8 cellular contexts compared by ENCODE assay signal in genomic region chr1:247330548-247331171, GRCh38. TPM values are rescaled to one million over a fixed set of nuclear protein-coding genes. Genes with fewer than 3 reads are reported as not detected.
DNase-seq lines count a peak whose midpoint lies in the region; ATAC-seq and TF ChIP-seq lines count a peak whose summit lies in the region.

No MANE protein-coding gene starts in this region.

- H3K4me1 ChIP-seq in right lobe of liver = peaks cover 0 to 6% (median 4%) of the 10 kb centered on the region in 4 donors
- peaks cover 8 to 9% of the 10 kb centered on the region in 2 donors for H3K4me1 ChIP-seq in uterus

- no peak for DNase-seq in GM06990 (ENCODE audit: extremely low read depth, insufficient read length)
- DNase-seq in activated naive CD8-positive, alpha-beta T cell treated with anti-CD3 and anti-CD28 coated beads, Interleukin-2, amount 10 ng/mL, durations not matched to agents 7 days and 5 days = no peak
- no peak for DNase-seq in right lobe of liver
- no peak for DNase-seq in uterus
- DNase-seq in NCI-H1092 (lab: John Stamatoyannopoulos, UW) = no peak
- DNase-seq in NCI-H524 treated with DMSO at 0.1 percent for 48 hours (lab: John Stamatoyannopoulos, UW) = no peak
- DNase-seq in COR-L47 (lab: John Stamatoyannopoulos, UW) = no peak

- H3K4me3 Mint-ChIP-seq in activated naive CD8-positive, alpha-beta T cell treated with anti-CD3 and anti-CD28 coated beads, Interleukin-2, amount 10 ng/mL, durations not matched to agents 7 days and 5 days = peak overlapping the region; percentile 91

- H3K27ac ChIP-seq in right lobe of liver (peak overlapping the region; percentile 66 to 87 (median 69)), uterus (peak overlapping the region; percentile 95 to 99)

- H3K27me3 ChIP-seq in GM06990 (replicated peaks; ENCODE audit: control insufficient read depth, insufficient read depth, low read length) (no peaks in the 10 kb centered on the region), right lobe of liver (no peaks in the 10 kb centered on the region), uterus (no peaks in the 10 kb centered on the region)

- no peak for TF ChIP-seq POLR2A in right lobe of liver (IDR thresholded peaks at IDR 0.05)
- TF ChIP-seq POLR2A in uterus (IDR thresholded peaks at IDR 0.05) = no peak

- H3K27me3 Mint-ChIP-seq in activated naive CD8-positive, alpha-beta T cell treated with anti-CD3 and anti-CD28 coated beads, Interleukin-2, amount 10 ng/mL, durations not matched to agents 7 days and 5 days = no peaks in the 10 kb centered on the region

- POLR2A ChIA-PET in activated naive CD8-positive, alpha-beta T cell treated with anti-CD3 and anti-CD28 coated beads, Interleukin-2, amount 10 ng/mL, durations not matched to agents 7 days and 5 days (lab: Charles Lee) = interaction anchor here (0.8 to 1.2 kb wide), 6 partner anchors 8 to 764 kb away, joined by 3 to 13 read pairs (median 4); partner anchors contain the start of genes CNST, NLRP3, TFB2M and ZNF670

- H3K9me3 ChIP-seq in right lobe of liver = no peaks in the 10 kb centered on the region
- H3K9me3 ChIP-seq in uterus = no peaks in the 10 kb centered on the region

- no peaks in the 10 kb centered on the region for H3K9me3 Mint-ChIP-seq in activated naive CD8-positive, alpha-beta T cell treated with anti-CD3 and anti-CD28 coated beads, Interleukin-2, amount 10 ng/mL, durations not matched to agents 7 days and 5 days

- H3K36me3 Mint-ChIP-seq in activated naive CD8-positive, alpha-beta T cell treated with anti-CD3 and anti-CD28 coated beads, Interleukin-2, amount 10 ng/mL, durations not matched to agents 7 days and 5 days = peaks cover 25% of the 10 kb centered on the region

- 10% methylated on average over 21 of the region's 37 CpGs for WGBS in right lobe of liver (ENCODE audit: insufficient coverage, low coverage, low lambda C conversion rate, missing lambda C conversion rate)

- H3K27ac Mint-ChIP-seq in activated naive CD8-positive, alpha-beta T cell treated with anti-CD3 and anti-CD28 coated beads, Interleukin-2, amount 10 ng/mL, durations not matched to agents 7 days and 5 days = peak overlapping the region; percentile 94

- intact Hi-C loops in right lobe of liver (cut with DNase I) = no loop called here
- intact Hi-C loops in uterus (cut with DNase I; ENCODE audit: low total_unique reads) = no loop called here

- ATAC-seq in HG02973 (IDR thresholded peaks at IDR 0.05; ENCODE audit: unreplicated experiment) = peak; percentile 23
- peak; percentile 32 for ATAC-seq in activated naive CD8-positive, alpha-beta T cell treated with anti-CD3 and anti-CD28 coated beads, Interleukin-2, amount 10 ng/mL, durations not matched to agents 7 days and 5 days (ENCODE audit: low read depth)
- ATAC-seq in right lobe of liver = no peak

- peaks cover 54% of the 10 kb centered on the region for H3K4me1 Mint-ChIP-seq in activated naive CD8-positive, alpha-beta T cell treated with anti-CD3 and anti-CD28 coated beads, Interleukin-2, amount 10 ng/mL, durations not matched to agents 7 days and 5 days

- no peak for TF ChIP-seq CTCF in GM06990 (IDR thresholded peaks at IDR 0.05; ENCODE audit: insufficient read depth, low read length, poor library complexity, severe bottlenecking)
- no peak for TF ChIP-seq CTCF in right lobe of liver (IDR thresholded peaks at IDR 0.05)
- no peak for TF ChIP-seq CTCF in uterus (IDR thresholded peaks at IDR 0.05)

- H3K36me3 ChIP-seq in GM06990 (ENCODE audit: control insufficient read depth, insufficient read depth, low read length) = peaks cover 18% of the 10 kb centered on the region
- peaks cover 0 to 5% (median 0%) of the 10 kb centered on the region in 4 donors for H3K36me3 ChIP-seq in right lobe of liver
- no peaks in the 10 kb centered on the region for H3K36me3 ChIP-seq in uterus

- H3K4me3 ChIP-seq in GM06990 (replicated peaks; ENCODE audit: low read depth, low read length) = peak overlapping the region; percentile 88
- peak overlapping the region; percentile 82 to 91 (median 88) for H3K4me3 ChIP-seq in right lobe of liver
- peak overlapping the region; percentile 87 to 99 for H3K4me3 ChIP-seq in uterus

RNA-seq across cellular contexts. Expression of gene ZNF496, which starts 1.0 kb away (rescaled TPM):
- total RNA-seq in activated naive CD8-positive, alpha-beta T cell treated with anti-CD3 and anti-CD28 coated beads, Interleukin-2, amount 10 ng/mL, durations not matched to agents 7 days and 5 days = 10 to 100 TPM; 25.9 to 26.6 TPM
- total RNA-seq in right lobe of liver (1 to 10 TPM; 3.7 to 5.8 (median 5.3) TPM), uterus (10 to 100 TPM; 24.1 to 51.7 (median 41.0) TPM)

Comparison
In these comparisons a context has a peak if more than half of its experiments do, and no peak if none do; other contexts are left out.
1. ATAC-seq: peak in HG02973 (single experiment) and activated naive CD8-positive, alpha-beta T cell treated with anti-CD3 and anti-CD28 coated beads, Interleukin-2, amount 10 ng/mL, durations not matched to agents 7 days and 5 days (single experiment); none in right lobe of liver (0 of 4).
2. Peak in every context shown above with its lines, with median percentiles within 50 percentile points of each other: H3K4me3 ChIP-seq.